In the genomic region with DNA sequence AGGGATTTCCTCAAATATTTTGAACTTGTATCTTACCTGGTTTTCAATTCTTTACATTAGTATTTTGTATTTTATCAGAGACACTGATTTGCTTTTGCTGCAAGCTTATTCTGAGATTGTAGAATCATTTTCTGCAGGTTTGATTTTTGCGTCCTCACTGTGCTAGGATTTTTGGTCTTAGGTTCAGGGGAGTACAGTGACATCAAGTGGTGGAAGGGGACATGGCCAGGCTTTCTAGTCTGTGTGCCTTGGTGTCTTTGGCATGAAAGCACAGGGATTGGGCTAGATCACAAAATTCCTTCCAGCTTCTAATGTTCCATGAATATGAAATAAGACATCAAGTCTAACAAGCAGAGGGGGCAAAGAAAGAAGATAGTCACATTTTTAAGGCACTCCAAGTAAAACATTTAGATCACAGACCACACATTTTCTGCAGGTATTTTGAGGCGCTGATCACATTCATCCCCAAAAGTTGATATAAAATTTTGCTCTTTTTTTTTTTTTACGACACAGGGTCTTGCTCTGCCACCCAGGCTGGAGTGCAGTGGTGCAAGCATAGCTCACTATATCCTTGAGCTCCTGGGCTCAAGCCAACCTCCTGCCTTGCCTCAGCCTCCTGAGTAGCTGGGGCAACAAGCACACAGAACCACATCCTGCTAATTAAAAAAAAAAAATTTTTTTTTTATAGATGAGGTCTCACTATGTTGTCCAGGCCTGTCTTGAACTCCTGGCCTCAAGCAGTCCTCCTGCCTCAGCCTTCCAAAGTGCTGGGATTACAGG, we compare ENCODE assay signal across 8 cellular contexts.
DNase-seq lines count a peak whose midpoint lies in the region; ATAC-seq and TF ChIP-seq lines count a peak whose summit lies in the region.

No MANE protein-coding gene starts in this region.

- no peak overlapping the region for H3K4ac ChIP-seq in mesendoderm (ENCODE audit: low read depth, low read length)

- peaks cover 3% of the 10 kb centered on the region for H3K36me3 ChIP-seq in endodermal cell (ENCODE audit: control insufficient read depth, insufficient read depth, low read length)
- H3K36me3 ChIP-seq in mesendoderm (ENCODE audit: control insufficient read depth, insufficient read depth, low read length) = no peaks in the 10 kb centered on the region

- no peak overlapping the region for H2BK120ac ChIP-seq in mesendoderm (ENCODE audit: low read depth, low read length)

- WGBS in endodermal cell (ENCODE audit: insufficient coverage in 1 of 2, insufficient read length in 1 of 2), 2 experiments = 79 to 100% methylated on average over 1 to 3 of the region's 3 CpGs
- no CpG with 5 or more reads among the region's 3 CpGs for WGBS in mesendoderm (ENCODE audit: extremely low coverage, insufficient coverage, low lambda C conversion rate)

- H4K5ac ChIP-seq in mesendoderm (ENCODE audit: low read length) = no peak overlapping the region

- H3K27me3 ChIP-seq in endodermal cell (ENCODE audit: control insufficient read depth, insufficient read depth, low read length, poor library complexity, severe bottlenecking) (no peaks in the 10 kb centered on the region), mesendoderm (ENCODE audit: insufficient read depth, low read length, poor library complexity) (no peaks in the 10 kb centered on the region)

- H4K8ac ChIP-seq in mesendoderm (ENCODE audit: low read depth, low read length) = no peak overlapping the region

- H2BK5ac ChIP-seq in mesendoderm (ENCODE audit: low read length) = no peak overlapping the region

- no peak overlapping the region for H3K18ac ChIP-seq in mesendoderm (ENCODE audit: low read length)

- no peak overlapping the region for H3K4me3 ChIP-seq in endodermal cell (ENCODE audit: low read length)
- H3K4me3 ChIP-seq in mesendoderm (ENCODE audit: low read length) = no peak overlapping the region

- H2AK5ac ChIP-seq in mesendoderm (ENCODE audit: low read length) = no peak overlapping the region

- peaks cover 1% of the 10 kb centered on the region for H3K4me1 Mint-ChIP-seq in endodermal cell

- no peaks in the 10 kb centered on the region for H3K9me3 Mint-ChIP-seq in endodermal cell

- H3K27me3 Mint-ChIP-seq in endodermal cell (ENCODE audit: insufficient read depth) = no peaks in the 10 kb centered on the region

- peak; percentile 83 for TF ChIP-seq CTCF in endodermal cell (conservative IDR thresholded peaks at IDR 0.05)

- no peaks in the 10 kb centered on the region for H3K79me1 ChIP-seq in mesendoderm (ENCODE audit: low read length)

- H3K27ac ChIP-seq in endodermal cell (ENCODE audit: low read depth, low read length) (no peak overlapping the region), mesendoderm (ENCODE audit: low read depth, low read length) (no peak overlapping the region)

- no peak for ATAC-seq in HG03159 (IDR thresholded peaks at IDR 0.05; ENCODE audit: unreplicated experiment)

- H3K56ac ChIP-seq in mesendoderm (ENCODE audit: low read length) = no peak overlapping the region

- H2BK15ac ChIP-seq in mesendoderm (replicated peaks; ENCODE audit: low read depth) = no peak overlapping the region

- H3K23ac ChIP-seq in mesendoderm (ENCODE audit: low read length) = no peak overlapping the region

- H3K4me1 ChIP-seq in endodermal cell (ENCODE audit: control insufficient read depth, insufficient read depth, low read length) (no peaks in the 10 kb centered on the region), mesendoderm (ENCODE audit: control insufficient read depth, low read depth, low read length) (no peaks in the 10 kb centered on the region)

- peak; percentile 19 for DNase-seq in DMS79 treated with DMSO at 0.1 percent for 48 hours (lab: John Stamatoyannopoulos, UW)
- peak; percentile 75 for DNase-seq in HT-29 (ENCODE audit: low spot score)
- DNase-seq in NOMO-1 treated with DMSO at 0.1 percent for 48 hours (lab: John Stamatoyannopoulos, UW; ENCODE audit: unreplicated experiment) = peak; percentile 39
- peak; percentile 67 for DNase-seq in endodermal cell
- DNase-seq in mesendoderm = peak; percentile 67
- DNase-seq in activated CD4-positive, alpha-beta T cell treated with anti-CD3 and anti-CD28 coated beads for 4 hours = no peak
- DNase-seq in activated CD4-positive, alpha-beta T cell treated with anti-CD3 and anti-CD28 coated beads for 1 hour = no peak

- no peaks in the 10 kb centered on the region for H3K36me3 Mint-ChIP-seq in endodermal cell (ENCODE audit: low read depth)

- H3K27ac Mint-ChIP-seq in endodermal cell = peak overlapping the region; percentile 5

- no peaks in the 10 kb centered on the region for H3K9me3 ChIP-seq in endodermal cell (ENCODE audit: control insufficient read depth, low read length)

- H3K4me2 ChIP-seq in mesendoderm (ENCODE audit: low read length) = no peak overlapping the region

- H3K79me2 ChIP-seq in mesendoderm (ENCODE audit: control insufficient read depth, insufficient read depth, low read length) = no peaks in the 10 kb centered on the region

- H3K4me3 Mint-ChIP-seq in endodermal cell = no peak overlapping the region

- no peak overlapping the region for H3K9ac ChIP-seq in endodermal cell (ENCODE audit: extremely low read depth, low read length, poor library complexity, severe bottlenecking)
- no peak overlapping the region for H3K9ac ChIP-seq in mesendoderm (ENCODE audit: low read length)

Comparison
In these comparisons a context has a peak if more than half of its experiments do, and no peak if none do; other contexts are left out.
1. DNase-seq: peak in DMS79 treated with DMSO at 0.1 percent for 48 hours (single experiment), HT-29 (single experiment), NOMO-1 treated with DMSO at 0.1 percent for 48 hours (single experiment), endodermal cell (single experiment) and mesendoderm (single experiment); none in activated CD4-positive, alpha-beta T cell treated with anti-CD3 and anti-CD28 coated beads for 4 hours (0 of 2) and activated CD4-positive, alpha-beta T cell treated with anti-CD3 and anti-CD28 coated beads for 1 hour (single experiment).